ENCODE assay signal across 25 cellular contexts in the genomic region with DNA sequence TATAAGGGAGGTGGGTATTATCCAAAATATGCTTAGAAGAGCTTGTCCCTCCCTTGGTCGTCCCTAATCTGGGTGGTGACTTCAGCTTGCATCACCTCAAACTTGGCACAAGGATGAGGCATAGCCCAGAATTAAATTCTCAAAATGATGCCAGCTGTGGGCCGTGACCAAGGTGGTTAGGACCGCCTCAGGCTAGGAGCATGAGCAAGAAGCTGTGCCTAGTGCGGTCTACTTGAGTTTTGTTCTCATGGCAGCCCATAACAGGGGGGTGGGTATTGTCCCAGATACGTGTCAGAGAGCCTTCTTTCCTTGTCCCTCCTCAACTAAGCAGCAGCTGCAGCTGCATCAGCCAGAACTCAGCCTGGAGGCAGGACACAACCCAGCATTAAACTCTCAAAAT.
"Had no signal": no experiment of that assay in that cellular context is flagged by ENCODE, and none has a peak within 500 bp of the region (broad histone marks: within the 10 kb centered on the region; RNA-seq: fewer than 3 reads in every experiment).

No MANE protein-coding gene starts in this region.

- H3K9me3 ChIP-seq: lower lobe of right lung, pancreas, prostate gland, vagina had no signal

- H3K4me3 ChIP-seq: lower lobe of right lung, pancreas, prostate gland, skin epidermis, tibial nerve, vagina had no signal

- H3K27ac ChIP-seq: lower lobe of right lung, pancreas, prostate gland, skin epidermis, tibial nerve, vagina had no signal

- FAIRE-seq: keratinocyte, pancreas had no signal

- ATAC-seq: left cardiac atrium; left lobe of liver; lower lobe of right lung; naive thymus-derived CD8-positive, alpha-beta T cell; pancreas; right cardiac atrium; sciatic nerve; stimulated activated memory B cell treated with anti-CD40 and anti-IgM and Interleukin-4, amounts not matched to agents 10 μg/mL and 1 μg/mL and 100 μg/mL, for 72 hours; stimulated activated naive CD8-positive, alpha-beta T cell treated with anti-CD3 and anti-CD28 coated beads, Interleukin-15, amount 100 ng/mL, for 72 hours had no signal

- H3K27me3 ChIP-seq: pancreas, tibial nerve, vagina had no signal

- H3K36me3 ChIP-seq: lower lobe of right lung, pancreas, prostate gland, tibial nerve, vagina had no signal

- DNase-seq: hippocampal formation; kidney glomerular epithelial cell; left cardiac atrium; lower lobe of right lung; mammary epithelial cell; mesenchymal stem cell; naive thymus-derived CD8-positive, alpha-beta T cell; nucleus accumbens; pancreas; retina; right cardiac atrium; stimulated activated CD4-positive, alpha-beta T cell treated with anti-CD3 and anti-CD28 coated beads, Interleukin-2, amount 100 ng/mL, for 48 hours; stimulated activated CD4-positive, alpha-beta T cell treated with anti-CD3 and anti-CD28 coated beads, Interleukin-4, amount 100 ng/mL, for 4 hours; stimulated activated CD8-positive, alpha-beta memory T cell treated with anti-CD3 and anti-CD28 coated beads, Interleukin-4, amount 100 ng/mL, for 48 hours; stimulated activated naive CD4-positive, alpha-beta T cell treated with Interleukin-2 at 50 U/mL for 16 hours; stimulated activated naive CD8-positive, alpha-beta T cell treated with anti-CD3 and anti-CD28 coated beads, Interleukin-15, amount 100 ng/mL, for 72 hours; substantia nigra had no signal

- H3K4me1 ChIP-seq: lower lobe of right lung, pancreas, prostate gland, tibial nerve, vagina had no signal
